8 cellular contexts compared by ENCODE assay signal in genomic region chr1:166910396-166910994, GRCh38. TPM values are rescaled to one million over a fixed set of nuclear protein-coding genes. Genes with fewer than 3 reads are reported as not detected.
A peak's percentile ranks its signal among the peaks of the same experiment; 100 is the strongest.
DNase-seq lines count a peak whose midpoint lies in the region; ATAC-seq, FAIRE-seq and TF ChIP-seq lines count a peak whose summit lies in the region.

No MANE protein-coding gene starts in this region.

- peaks cover 0 to 13% (median 0%) of the 10 kb centered on the region in 11 donors for H3K9me3 ChIP-seq in heart right ventricle

- WGBS in heart right ventricle, 2 donors = 0 to 2% methylated on average over 1 of the region's 1 CpG

- no peak overlapping the region for H3K27ac Mint-ChIP-seq in activated naive CD8-positive, alpha-beta T cell treated with anti-CD3 and anti-CD28 coated beads, Interleukin-2, amount 10 ng/mL, durations not matched to agents 7 days and 5 days

- no peak for TF ChIP-seq POLR2A in GM12891 (IDR thresholded peaks at IDR 0.05; ENCODE audit: low read depth, low read length)

- POLR2A ChIA-PET in activated naive CD8-positive, alpha-beta T cell treated with anti-CD3 and anti-CD28 coated beads, Interleukin-2, amount 10 ng/mL, durations not matched to agents 7 days and 5 days (lab: Charles Lee) = interaction anchor here (0.8 to 3.3 kb wide), 4 partner anchors 64 to 310 kb away, joined by 4 to 22 read pairs (median 5); partner anchors contain the start of gene POU2F1

- TF ChIP-seq CTCF in heart right ventricle (IDR thresholded peaks at IDR 0.05) = peak; percentile 28 to 81 (median 76)

- peaks cover 0 to 4% (median 0%) of the 10 kb centered on the region in 9 donors for H3K4me1 ChIP-seq in heart right ventricle

- intact Hi-C loops in heart right ventricle (cut with DNase I) (loop anchor here in 8 of 10 donors (1.0 to 10.0 kb wide), 4 partner anchors 64 to 148 kb away; partner anchors contain the start of gene ILDR2 (in 1 of the 8)), sciatic nerve (cut with DNase I) (no loop called here), posterior vena cava (cut with DNase I) (no loop called here)

- no peak overlapping the region for H3K4me3 ChIP-seq in heart right ventricle

- no peaks in the 10 kb centered on the region for H3K36me3 ChIP-seq in heart right ventricle

- DNase-seq in GM12891 (ENCODE audit: insufficient read length, low spot score) = peak; percentile 56
- DNase-seq in NCI-H128 (lab: John Stamatoyannopoulos, UW; ENCODE audit: unreplicated experiment) = peak; percentile 48
- peak; percentile 94 for DNase-seq in SKM-1 treated with dmso at 0.1 percent for 144 hours (lab: John Stamatoyannopoulos, UW; ENCODE audit: unreplicated experiment)
- peak; percentile 50 for DNase-seq in activated naive CD8-positive, alpha-beta T cell treated with anti-CD3 and anti-CD28 coated beads, Interleukin-2, amount 10 ng/mL, durations not matched to agents 7 days and 5 days
- peak in 1 of 2 donors; percentile 60 for DNase-seq in heart right ventricle
- DNase-seq in sciatic nerve (ENCODE audit: low spot score) = peak; percentile 67
- DNase-seq in posterior vena cava (ENCODE audit: low spot score) = no peak

- H3K27me3 Mint-ChIP-seq in activated naive CD8-positive, alpha-beta T cell treated with anti-CD3 and anti-CD28 coated beads, Interleukin-2, amount 10 ng/mL, durations not matched to agents 7 days and 5 days = peaks cover 2% of the 10 kb centered on the region

- H3K9me3 Mint-ChIP-seq in activated naive CD8-positive, alpha-beta T cell treated with anti-CD3 and anti-CD28 coated beads, Interleukin-2, amount 10 ng/mL, durations not matched to agents 7 days and 5 days = peaks cover 1% of the 10 kb centered on the region

- no peak overlapping the region for H3K27ac ChIP-seq in heart right ventricle

- no peak overlapping the region for H3K4me3 Mint-ChIP-seq in activated naive CD8-positive, alpha-beta T cell treated with anti-CD3 and anti-CD28 coated beads, Interleukin-2, amount 10 ng/mL, durations not matched to agents 7 days and 5 days

- peaks cover 1% of the 10 kb centered on the region for H3K36me3 Mint-ChIP-seq in activated naive CD8-positive, alpha-beta T cell treated with anti-CD3 and anti-CD28 coated beads, Interleukin-2, amount 10 ng/mL, durations not matched to agents 7 days and 5 days

- ATAC-seq in HG02763 (IDR thresholded peaks at IDR 0.05; ENCODE audit: unreplicated experiment) = peak; percentile 95
- ATAC-seq in activated naive CD8-positive, alpha-beta T cell treated with anti-CD3 and anti-CD28 coated beads, Interleukin-2, amount 10 ng/mL, durations not matched to agents 7 days and 5 days (ENCODE audit: low read depth) = peak; percentile 83
- peak; percentile 80 to 95 (median 88) for ATAC-seq in heart right ventricle
- peak; percentile 61 for ATAC-seq in sciatic nerve

- H3K4me1 Mint-ChIP-seq in activated naive CD8-positive, alpha-beta T cell treated with anti-CD3 and anti-CD28 coated beads, Interleukin-2, amount 10 ng/mL, durations not matched to agents 7 days and 5 days = peaks cover 28% of the 10 kb centered on the region

- H3K27me3 ChIP-seq in heart right ventricle = no peaks in the 10 kb centered on the region

- peak; percentile 88 for FAIRE-seq in GM12891 (lab: Jason Lieb, UNC)

TF ChIP-seq in GM12891, 5 proteins besides CTCF, POLR2A, EP300 and RAD21:
- TF ChIP-seq POLR2AphosphoS5 (IDR thresholded peaks at IDR 0.05; ENCODE audit: low read depth, low read length) = no peak
- TF ChIP-seq TAF1 (IDR thresholded peaks at IDR 0.05; ENCODE audit: low read depth, low read length) = no peak
- no peak for TF ChIP-seq PAX5 (IDR thresholded peaks at IDR 0.05; ENCODE audit: insufficient read depth, low read length, severe bottlenecking)

RNA-seq across cellular contexts. Expression of gene TADA1, which starts 34.4 kb away (rescaled TPM):
- 11.8 TPM for polyA plus RNA-seq in GM12891 (2012; ENCODE audit: low read depth, missing spikeins)
- total RNA-seq in activated naive CD8-positive, alpha-beta T cell treated with anti-CD3 and anti-CD28 coated beads, Interleukin-2, amount 10 ng/mL, durations not matched to agents 7 days and 5 days = 10 to 100 TPM; 14.4 to 15.3 TPM
- total RNA-seq in heart right ventricle (10 to 100 TPM in 3 of 10 donors, 1 to 10 TPM in 7; 7.5 to 12.8 (median 9.2) TPM), sciatic nerve (16.9 TPM), posterior vena cava (1 to 10 TPM; 8.7 to 9.6 TPM)
- 1 to 10 TPM; 6.0 to 7.7 TPM for polyA plus RNA-seq in heart right ventricle

Comparison
In these comparisons a context has a peak if more than half of its experiments do, and no peak if none do; other contexts are left out.
1. intact Hi-C loops: an anchor here in heart right ventricle (1.0 to 10.0 kb wide); none called in sciatic nerve and posterior vena cava.